10 cellular contexts compared by ENCODE assay signal in the genomic region with DNA sequence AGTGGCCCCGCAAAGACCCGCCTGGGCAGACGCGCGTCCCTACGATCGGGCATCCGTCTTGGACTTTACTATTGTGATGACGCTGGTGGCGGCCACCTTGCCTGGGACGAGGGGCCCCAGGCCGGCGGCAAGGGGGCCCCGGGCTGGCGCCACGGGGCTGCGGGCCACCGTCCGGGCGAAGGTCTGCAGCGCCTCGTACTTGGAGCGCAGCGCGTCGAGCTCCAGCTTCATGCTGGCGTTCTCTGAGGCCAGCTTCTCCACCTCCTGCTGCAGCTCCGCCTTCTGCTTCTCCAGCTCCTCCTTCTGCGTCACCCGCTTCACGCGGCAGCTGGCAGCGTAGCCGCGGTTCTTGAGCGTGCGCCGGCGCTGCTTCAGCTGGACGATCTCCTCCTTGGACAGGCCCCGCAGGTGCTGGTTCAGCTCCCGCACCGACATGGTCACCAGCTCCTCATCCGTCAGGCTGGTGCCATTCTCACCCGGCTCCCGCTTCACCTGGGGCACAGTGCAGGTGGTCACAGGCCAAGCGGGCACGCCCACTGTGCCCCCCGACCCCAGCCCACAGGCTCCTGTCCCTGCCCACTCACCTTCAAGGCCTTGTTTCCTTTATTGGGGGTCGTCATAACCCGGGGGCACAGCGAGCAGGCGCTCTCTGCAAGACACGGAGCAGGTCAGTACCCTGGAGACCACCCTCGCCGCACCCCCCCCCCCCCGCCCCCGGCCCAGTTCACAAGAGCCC. TPM values are rescaled to one million over a fixed set of nuclear protein-coding genes. Genes with fewer than 3 reads are reported as not detected.
A peak's percentile ranks its signal among the peaks of the same experiment; 100 is the strongest.
DNase-seq lines count a peak whose midpoint lies in the region; ATAC-seq and TF ChIP-seq lines count a peak whose summit lies in the region.
"Had no signal": no experiment of that assay in that cellular context is flagged by ENCODE, and none has a peak within 500 bp of the region (broad histone marks: within the 10 kb centered on the region; RNA-seq: fewer than 3 reads in every experiment).

No MANE protein-coding gene starts in this region.

- H3K27me3 Mint-ChIP-seq in activated T-cell treated with anti-CD3 and anti-CD28 coated beads, Interleukin-2, amount 50 U/mL, for 24 hours, result no peaks in the 10 kb centered on the region
- H3K27me3 Mint-ChIP-seq in mesothelial cell of epicardium (ENCODE audit: low read depth), result no peaks in the 10 kb centered on the region

- H3K4me1 ChIP-seq in mammary epithelial cell (ENCODE audit: insufficient read depth, low read length) (peaks cover 27% of the 10 kb centered on the region), upper lobe of left lung (peaks cover 43 to 82% (median 55%) of the 10 kb centered on the region in 4 donors)

- H3K36me3 ChIP-seq in mammary epithelial cell (ENCODE audit: insufficient read depth, low read length), result no peaks in the 10 kb centered on the region
- peaks cover 8 to 39% (median 23%) of the 10 kb centered on the region in 4 donors for H3K36me3 ChIP-seq in upper lobe of left lung

- H3K4me3 ChIP-seq in mammary epithelial cell (replicated peaks in 1 of 3; ENCODE audit: insufficient read depth in 1 of 3, low read depth in 2 of 3, low read length in 3 of 3) (peak overlapping the region in 2 of 3 experiments; percentile 40 to 43), upper lobe of left lung (peak overlapping the region in 3 of 4 donors; percentile 17 to 34 (median 29))

- ATAC-seq in upper lobe of left lung (ENCODE audit: low FRiP score in 2 of 2) (no peak), HG03025 (IDR thresholded peaks at IDR 0.05; ENCODE audit: low FRiP score, unreplicated experiment) (no peak), HG03196 (IDR thresholded peaks at IDR 0.05; ENCODE audit: unreplicated experiment) (no peak)

- in situ Hi-C loops in mammary epithelial cell (cut with MboI; ENCODE audit: low sequenced_read_pairs in 2 of 2), result no loop called here

- CTCF ChIA-PET in mammary epithelial cell (lab: Charles Lee; ENCODE audit: low non-redundant PET), result interaction anchor here (0.6 kb wide), 1 partner anchor 193 kb away, joined by 6 read pairs; no protein-coding TSS in a partner anchor

- TF ChIP-seq POLR2A in upper lobe of left lung (IDR thresholded peaks at IDR 0.05), result no peak

- H3K9me3 Mint-ChIP-seq in activated T-cell treated with anti-CD3 and anti-CD28 coated beads, Interleukin-2, amount 50 U/mL, for 24 hours, result no peaks in the 10 kb centered on the region
- no peaks in the 10 kb centered on the region for H3K9me3 Mint-ChIP-seq in mesothelial cell of epicardium

- peaks cover 82% of the 10 kb centered on the region for H3K79me2 ChIP-seq in mammary epithelial cell (ENCODE audit: insufficient read depth, low read length)

- no TSS peak for BruUV-seq in mammary epithelial cell (replicated peaks; lab: Mats Ljungman, UMichigan)

- H3K27me3 ChIP-seq in mammary epithelial cell (ENCODE audit: insufficient read depth, low read length) (no peaks in the 10 kb centered on the region), upper lobe of left lung (no peaks in the 10 kb centered on the region)

- H3K27ac Mint-ChIP-seq in activated T-cell treated with anti-CD3 and anti-CD28 coated beads, Interleukin-2, amount 50 U/mL, for 24 hours, result peak overlapping the region; percentile 37
- peak overlapping the region; percentile 47 for H3K27ac Mint-ChIP-seq in mesothelial cell of epicardium

- intact Hi-C loops in mammary epithelial cell (cut with micrococcal nuclease), result no loop called here

- TF ChIP-seq CTCF in mammary epithelial cell (conservative IDR thresholded peaks at IDR 0.05 in 1 of 2, IDR thresholded peaks at IDR 0.05 in 1 of 2; ENCODE audit: extremely low read depth in 1 of 2, insufficient read depth in 1 of 2, low read depth in 1 of 2, low read length in 2 of 2), result no peak
- TF ChIP-seq CTCF in mesothelial cell of epicardium (IDR thresholded peaks at IDR 0.05; ENCODE audit: unreplicated experiment), result no peak
- no peak for TF ChIP-seq CTCF in upper lobe of left lung (IDR thresholded peaks at IDR 0.05)

- no peak overlapping the region for H3K4me3 Mint-ChIP-seq in activated T-cell treated with anti-CD3 and anti-CD28 coated beads, Interleukin-2, amount 50 U/mL, for 24 hours
- no peak overlapping the region for H3K4me3 Mint-ChIP-seq in mesothelial cell of epicardium

- no peak overlapping the region for H3K27ac ChIP-seq in mammary epithelial cell (ENCODE audit: insufficient read depth, low read depth, low read length)
- peak overlapping the region; percentile 43 to 99 (median 74) for H3K27ac ChIP-seq in upper lobe of left lung

- dilution Hi-C loops in mammary epithelial cell (cut with HindIII; ENCODE audit: low sequenced_read_pairs), result no loop called here

- TF ChIP-seq EP300 in upper lobe of left lung (IDR thresholded peaks at IDR 0.05), result no peak

- no peak overlapping the region for H3K9ac ChIP-seq in mammary epithelial cell (ENCODE audit: insufficient read depth, low read length)

- WGBS in mammary epithelial cell (ENCODE audit: low coverage, missing lambda C conversion rate), result 93% methylated on average over 27 of the region's 58 CpGs
- WGBS in upper lobe of left lung, 2 donors, result 89 to 91% methylated on average over 36 to 53 of the region's 58 CpGs

- H3K4me1 Mint-ChIP-seq in activated T-cell treated with anti-CD3 and anti-CD28 coated beads, Interleukin-2, amount 50 U/mL, for 24 hours (ENCODE audit: low read depth), result peaks cover 37% of the 10 kb centered on the region
- peaks cover 27% of the 10 kb centered on the region for H3K4me1 Mint-ChIP-seq in mesothelial cell of epicardium

- DNase-seq in activated T-cell treated with anti-CD3 and anti-CD28 coated beads, Interleukin-2, amount 50 U/mL, for 24 hours, result no peak
- DNase-seq in activated T-cell treated with anti-CD3 and anti-CD28 coated beads for 4 hours, result no peak
- no peak for DNase-seq in mammary epithelial cell
- no peak for DNase-seq in mesothelial cell of epicardium (ENCODE audit: low spot score in 2 of 2, unreplicated experiment in 2 of 2)
- peak in 1 of 2 donors; percentile 82 for DNase-seq in upper lobe of left lung
- DNase-seq in iPS-NIHi11 (ENCODE audit: low spot score), result no peak
- DNase-seq: activated CD4-positive, alpha-beta T cell treated with anti-CD3 and anti-CD28 coated beads for 48 hours had no signal

- H4K20me1 ChIP-seq in mammary epithelial cell (ENCODE audit: insufficient read depth, low read length), result no peaks in the 10 kb centered on the region

- peaks cover 49% of the 10 kb centered on the region for H3K36me3 Mint-ChIP-seq in activated T-cell treated with anti-CD3 and anti-CD28 coated beads, Interleukin-2, amount 50 U/mL, for 24 hours (ENCODE audit: low read depth)
- peaks cover 6% of the 10 kb centered on the region for H3K36me3 Mint-ChIP-seq in mesothelial cell of epicardium

- H3K4me2 ChIP-seq in mammary epithelial cell (ENCODE audit: insufficient read depth, low read depth, low read length), result peak overlapping the region; percentile 91

- H3K9me3 ChIP-seq in mammary epithelial cell (replicated peaks; ENCODE audit: insufficient read depth, low read length), result no peaks in the 10 kb centered on the region
- no peaks in the 10 kb centered on the region for H3K9me3 ChIP-seq in upper lobe of left lung
- H3K9me3 ChIP-seq: HAP-1 had no signal

- no peak overlapping the region for H2AFZ ChIP-seq in mammary epithelial cell (ENCODE audit: low read depth, low read length)

RNA-seq across cellular contexts. Expression of gene SIRT7, which starts 4.8 kb away (rescaled TPM):
- total RNA-seq in mammary epithelial cell (10 to 100 TPM; 15.5 to 28.1 TPM), mesothelial cell of epicardium (18.9 to 22.6 TPM (median 21.3 TPM) in 3 replicates), upper lobe of left lung (10 to 100 TPM; 35.7 to 87.0 (median 39.7) TPM)
- 7.2 TPM for polyA plus RNA-seq in mammary epithelial cell
- polyA minus RNA-seq in mammary epithelial cell, result 12.6 TPM

RNA-seq across cellular contexts. Expression of gene MAFG, which starts 4.8 kb away (rescaled TPM):
- total RNA-seq in mammary epithelial cell (10 to 100 TPM; 19.8 to 27.9 TPM), mesothelial cell of epicardium (23.6 to 25.5 TPM (median 24.1 TPM) in 3 replicates), upper lobe of left lung (10 to 100 TPM; 23.0 to 46.4 (median 28.8) TPM)
- polyA plus RNA-seq in mammary epithelial cell, result 11.5 TPM
- polyA minus RNA-seq in mammary epithelial cell, result 11.3 TPM

RNA-seq across cellular contexts. Expression of gene PCYT2, which starts 11.5 kb away (rescaled TPM):
- total RNA-seq in mammary epithelial cell (10 to 100 TPM; 23.5 to 48.7 TPM), mesothelial cell of epicardium (16.8 to 20.5 TPM (median 17.5 TPM) in 3 replicates), upper lobe of left lung (10 to 100 TPM; 29.1 to 63.1 (median 52.2) TPM)
- polyA plus RNA-seq in mammary epithelial cell, result 51.6 TPM
- polyA minus RNA-seq in mammary epithelial cell, result 33.7 TPM

RNA-seq across cellular contexts. Expression of gene PYCR1, which starts 14.4 kb away (rescaled TPM):
- total RNA-seq in mammary epithelial cell (10 to 100 TPM; 86.9 to 98.7 TPM), mesothelial cell of epicardium (91.0 to 108 TPM (median 102 TPM) in 3 replicates), upper lobe of left lung (10 to 100 TPM in 4 of 6 donors, 1 to 10 TPM in 2; 8.4 to 42.4 (median 14.6) TPM)
- 32.3 TPM for polyA plus RNA-seq in mammary epithelial cell
- 15.5 TPM for polyA minus RNA-seq in mammary epithelial cell

RNA-seq across cellular contexts. Expression of gene NPB, which starts 20.7 kb away (rescaled TPM):
- total RNA-seq in mammary epithelial cell, result not detected
- polyA plus RNA-seq in mammary epithelial cell, result 0.06 TPM
- polyA minus RNA-seq in mammary epithelial cell, result not detected
- 0.75 to 1.7 TPM (median 1.2 TPM) in 3 replicates for total RNA-seq in mesothelial cell of epicardium
- 1 to 10 TPM in 1 of 6 donors, under 1 TPM in 2, not detected in 3; 0.37 to 1.8 (median 0.94) TPM for total RNA-seq in upper lobe of left lung
